8 cellular contexts compared by ENCODE assay signal in genomic region chr17:32927201-32927723, GRCh38. TPM values are rescaled to one million over a fixed set of nuclear protein-coding genes. Genes with fewer than 3 reads are reported as not detected.
DNase-seq lines count a peak whose midpoint lies in the region; ATAC-seq and TF ChIP-seq lines count a peak whose summit lies in the region.

No MANE protein-coding gene starts in this region.

- no peaks in the 10 kb centered on the region for H3K36me3 Mint-ChIP-seq in stimulated activated naive CD8-positive, alpha-beta T cell treated with anti-CD3 and anti-CD28 coated beads, Interleukin-15, Interleukin-2, amounts not matched to agents 100 ng/mL and 50 ng/mL, for 24 hours (ENCODE audit: low read depth)

- H3K4me3 ChIP-seq in muscle layer of duodenum (ENCODE audit: low read depth in 1 of 2, low read length in 2 of 2), result peak overlapping the region; percentile 42 to 69

- H3K27me3 ChIP-seq in muscle layer of duodenum (ENCODE audit: low read depth, low read length), result peaks cover 4% of the 10 kb centered on the region

- no peak overlapping the region for H3K27ac ChIP-seq in muscle layer of duodenum (ENCODE audit: low read length)

- no peak for TF ChIP-seq CTCF in GM13977 (IDR thresholded peaks at IDR 0.05; ENCODE audit: extremely low read depth, insufficient read depth, missing control alignments)

- peak overlapping the region; percentile 58 for H3K4me3 Mint-ChIP-seq in stimulated activated naive CD8-positive, alpha-beta T cell treated with anti-CD3 and anti-CD28 coated beads, Interleukin-15, Interleukin-2, amounts not matched to agents 100 ng/mL and 50 ng/mL, for 24 hours

- H3K27ac Mint-ChIP-seq in stimulated activated naive CD8-positive, alpha-beta T cell treated with anti-CD3 and anti-CD28 coated beads, Interleukin-15, Interleukin-2, amounts not matched to agents 100 ng/mL and 50 ng/mL, for 24 hours, result no peak overlapping the region

- H3K4me1 Mint-ChIP-seq in stimulated activated naive CD8-positive, alpha-beta T cell treated with anti-CD3 and anti-CD28 coated beads, Interleukin-15, Interleukin-2, amounts not matched to agents 100 ng/mL and 50 ng/mL, for 24 hours (ENCODE audit: low read depth), result no peaks in the 10 kb centered on the region

- H3K36me3 ChIP-seq in muscle layer of duodenum (ENCODE audit: control insufficient read depth in 1 of 2, insufficient read depth in 2 of 2, low read length in 2 of 2), result no peaks in the 10 kb centered on the region

- DNase-seq in stimulated activated naive CD8-positive, alpha-beta T cell treated with anti-CD3 and anti-CD28 coated beads, Interleukin-15, Interleukin-2, amounts not matched to agents 100 U/mL and 50 U/mL, for 24 hours, result no peak
- DNase-seq in dermis microvascular lymphatic vessel endothelial cell (ENCODE audit: low read depth in 2 of 2) (peak; percentile 37 to 88), GM13977 (ENCODE audit: low spot score) (no peak), NCI-H1105 (lab: John Stamatoyannopoulos, UW) (no peak), cerebellar nuclear complex (lab: John Stamatoyannopoulos, UW) (no peak)

- peaks cover 8 to 11% of the 10 kb centered on the region in 2 donors for H3K4me1 ChIP-seq in muscle layer of duodenum (ENCODE audit: control insufficient read depth in 1 of 2, insufficient read depth in 2 of 2, low read length in 2 of 2)

- H3K9me3 Mint-ChIP-seq in stimulated activated naive CD8-positive, alpha-beta T cell treated with anti-CD3 and anti-CD28 coated beads, Interleukin-15, Interleukin-2, amounts not matched to agents 100 ng/mL and 50 ng/mL, for 24 hours, result no peaks in the 10 kb centered on the region

- in situ Hi-C loops in GM13977 (cut with MboI; ENCODE audit: low pct_unique_long_range_greater_than_20kb, low sequenced_read_pairs, unreplicated experiment), result loop anchor here (25.0 kb wide), 1 partner anchor 465 kb away; no protein-coding TSS in a partner anchor

- ATAC-seq in stimulated activated naive CD8-positive, alpha-beta T cell treated with anti-CD3 and anti-CD28 coated beads, Interleukin-15, Interleukin-2, amounts not matched to agents 100 U/mL and 50 U/mL, for 24 hours, result no peak
- ATAC-seq in HG03135 (IDR thresholded peaks at IDR 0.05; ENCODE audit: unreplicated experiment), result no peak

- H3K27me3 Mint-ChIP-seq in stimulated activated naive CD8-positive, alpha-beta T cell treated with anti-CD3 and anti-CD28 coated beads, Interleukin-15, Interleukin-2, amounts not matched to agents 100 ng/mL and 50 ng/mL, for 24 hours, result peaks cover 25% of the 10 kb centered on the region

- H3K9me3 ChIP-seq in muscle layer of duodenum (ENCODE audit: control insufficient read depth in 1 of 2, low read length in 2 of 2), result no peaks in the 10 kb centered on the region

RNA-seq across cellular contexts. Expression of gene TMEM98, which starts 0.7 kb away (rescaled TPM):
- total RNA-seq in dermis microvascular lymphatic vessel endothelial cell, result 56.6 and 138 TPM in 2 replicates

RNA-seq across cellular contexts. Expression of gene MYO1D, which starts 50.3 kb away (rescaled TPM):
- total RNA-seq in dermis microvascular lymphatic vessel endothelial cell, result 56.5 and 84.6 TPM in 2 replicates

Comparison
In these comparisons a context has a peak if more than half of its experiments do, and no peak if none do; other contexts are left out.
1. DNase-seq: peak in dermis microvascular lymphatic vessel endothelial cell (2 of 2); none in stimulated activated naive CD8-positive, alpha-beta T cell treated with anti-CD3 and anti-CD28 coated beads, Interleukin-15, Interleukin-2, amounts not matched to agents 100 U/mL and 50 U/mL, for 24 hours (single experiment), GM13977 (single experiment), NCI-H1105 (single experiment) and cerebellar nuclear complex (0 of 2).